ENCODE assay signal across 1 cellular context in the genomic region with DNA sequence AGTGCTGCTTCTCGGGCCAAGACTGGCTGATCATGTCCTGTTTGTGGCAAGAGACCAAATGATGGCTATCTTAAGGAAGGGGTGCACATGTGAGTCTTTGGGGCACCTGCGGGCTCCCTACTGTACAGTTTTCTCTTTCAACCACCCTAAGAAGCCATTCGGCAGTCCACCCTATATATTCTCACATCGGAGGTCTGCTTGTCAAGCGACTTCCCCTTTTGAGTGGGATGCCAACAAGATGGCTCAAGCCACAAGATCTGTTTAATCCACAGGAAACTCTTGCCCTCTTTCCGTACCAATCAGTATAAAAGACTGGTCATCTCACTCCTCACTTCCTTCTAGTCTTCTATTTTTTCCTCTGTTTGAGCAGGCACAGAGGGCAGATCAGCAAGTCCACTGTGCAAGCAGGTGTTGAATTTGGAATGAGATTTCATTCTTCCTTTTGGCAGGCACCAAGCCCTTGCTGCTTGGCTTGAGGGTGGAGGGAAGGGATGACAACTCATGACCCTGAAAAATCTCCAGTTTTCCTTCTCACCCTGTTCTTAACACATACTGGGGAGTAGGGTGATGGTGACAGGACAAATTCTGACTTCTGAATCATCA.
TF ChIP-seq lines count a peak whose summit lies in the region.

No MANE protein-coding gene starts in this region.

TF ChIP-seq in K562, 482 proteins besides CTCF, POLR2A, EP300 and RAD21:
- TF ChIP-seq, protein P1, sequence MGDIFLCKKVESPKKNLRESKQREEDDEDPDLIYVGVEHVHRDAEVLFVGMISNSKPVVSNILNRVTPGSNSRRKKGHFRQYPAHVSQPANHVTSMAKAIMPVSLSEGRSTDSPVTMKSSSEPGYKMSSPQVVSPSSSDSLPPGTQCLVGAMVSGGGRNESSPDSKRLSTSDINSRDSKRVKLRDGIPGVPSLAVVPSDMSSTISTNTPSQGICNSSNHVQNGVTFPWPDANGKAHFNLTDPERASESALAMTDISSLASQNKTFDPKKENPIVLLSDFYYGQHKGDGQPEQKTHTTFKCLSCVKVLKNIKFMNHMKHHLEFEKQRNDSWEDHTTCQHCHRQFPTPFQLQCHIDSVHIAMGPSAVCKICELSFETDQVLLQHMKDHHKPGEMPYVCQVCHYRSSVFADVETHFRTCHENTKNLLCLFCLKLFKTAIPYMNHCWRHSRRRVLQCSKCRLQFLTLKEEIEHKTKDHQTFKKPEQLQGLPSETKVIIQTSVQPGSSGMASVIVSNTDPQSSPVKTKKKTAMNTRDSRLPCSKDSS (IDR thresholded peaks at IDR 0.05; ENCODE audit: low read depth, partially characterized antibody) = no peak
- TF ChIP-seq RB1 (IDR thresholded peaks at IDR 0.05; ENCODE audit: low read depth) (no peak), SPI1 (IDR thresholded peaks at IDR 0.05; ENCODE audit: borderline replicate concordance, low read depth, low read length) (peak; percentile 77)
